In genomic region chr15:74173545-74174215, GRCh38 we compare ENCODE assay signal across 11 cellular contexts. TPM values are rescaled to one million over a fixed set of nuclear protein-coding genes. Genes with fewer than 3 reads are reported as not detected.
DNase-seq lines count a peak whose midpoint lies in the region; ATAC-seq and TF ChIP-seq lines count a peak whose summit lies in the region.
"Had no signal": no experiment of that assay in that cellular context is flagged by ENCODE, and none has a peak within 500 bp of the region (broad histone marks: within the 10 kb centered on the region; RNA-seq: fewer than 3 reads in every experiment).

Gene ISLR (plus strand): TSS chr15:74173710. CDS start chr15:74174859, 1,149 bp downstream.

- no peaks in the 10 kb centered on the region for H3K9me3 Mint-ChIP-seq in activated naive CD8-positive, alpha-beta T cell treated with anti-CD3 and anti-CD28 coated beads, Interleukin-2, amount 10 ng/mL, durations not matched to agents 7 days and 5 days
- no peaks in the 10 kb centered on the region for H3K9me3 Mint-ChIP-seq in activated naive CD8-positive, alpha-beta T cell treated with anti-CD3 and anti-CD28 coated beads, Interleukin-2, amount 50 U/mL, for 24 hours
- no peaks in the 10 kb centered on the region for H3K9me3 Mint-ChIP-seq in neural crest cell

- no peaks in the 10 kb centered on the region for H3K4me1 Mint-ChIP-seq in activated naive CD8-positive, alpha-beta T cell treated with anti-CD3 and anti-CD28 coated beads, Interleukin-2, amount 10 ng/mL, durations not matched to agents 7 days and 5 days
- H3K4me1 Mint-ChIP-seq in activated naive CD8-positive, alpha-beta T cell treated with anti-CD3 and anti-CD28 coated beads, Interleukin-2, amount 50 U/mL, for 24 hours = no peaks in the 10 kb centered on the region
- peaks cover 77% of the 10 kb centered on the region for H3K4me1 Mint-ChIP-seq in neural crest cell

- DNase-seq in activated naive CD8-positive, alpha-beta T cell treated with anti-CD3 and anti-CD28 coated beads, Interleukin-2, amount 10 ng/mL, durations not matched to agents 7 days and 5 days = peak; percentile 25
- no peak for DNase-seq in activated naive CD8-positive, alpha-beta T cell treated with anti-CD3 and anti-CD28 coated beads, Interleukin-2, amount 50 U/mL, for 24 hours
- DNase-seq in fibroblast of villous mesenchyme (ENCODE audit: low read depth) (peak; percentile 84), neural crest cell (ENCODE audit: low read depth, low spot score) (no peak), uterus (peak; percentile 74 to 84)
- DNase-seq: AML-193, KG1, PC-9 had no signal

- no peak for ATAC-seq in activated naive CD8-positive, alpha-beta T cell treated with anti-CD3 and anti-CD28 coated beads, Interleukin-2, amount 10 ng/mL, durations not matched to agents 7 days and 5 days (ENCODE audit: low read depth)
- ATAC-seq in activated naive CD8-positive, alpha-beta T cell treated with anti-CD3 and anti-CD28 coated beads, Interleukin-2, amount 50 U/mL, for 24 hours = no peak
- ATAC-seq in GM21367 (IDR thresholded peaks at IDR 0.05; ENCODE audit: unreplicated experiment) = no peak
- ATAC-seq in GM21526 (IDR thresholded peaks at IDR 0.05; ENCODE audit: low FRiP score, unreplicated experiment) = no peak
- ATAC-seq in activated CD4-positive, CD25-positive, alpha-beta regulatory T cell treated with anti-CD3 and anti-CD28 coated beads, Interleukin-2, amount 50 U/mL, for 24 hours = no peak

- TF ChIP-seq CTCF in fibroblast of villous mesenchyme (IDR thresholded peaks at IDR 0.05; ENCODE audit: insufficient read depth, low read depth, low read length) = no peak
- TF ChIP-seq CTCF in neural crest cell (conservative IDR thresholded peaks at IDR 0.05) = no peak
- no peak for TF ChIP-seq CTCF in uterus (IDR thresholded peaks at IDR 0.05)

- H3K27ac ChIP-seq in uterus = peak within 1 kb of the TSS; percentile 94 to 97
- H3K27ac ChIP-seq: PC-9 had no signal

- H3K27ac Mint-ChIP-seq in activated naive CD8-positive, alpha-beta T cell treated with anti-CD3 and anti-CD28 coated beads, Interleukin-2, amount 10 ng/mL, durations not matched to agents 7 days and 5 days = no peak within 1 kb of the TSS
- H3K27ac Mint-ChIP-seq in activated naive CD8-positive, alpha-beta T cell treated with anti-CD3 and anti-CD28 coated beads, Interleukin-2, amount 50 U/mL, for 24 hours = no peak within 1 kb of the TSS
- peak within 1 kb of the TSS; percentile 84 for H3K27ac Mint-ChIP-seq in neural crest cell (ENCODE audit: unreplicated experiment)

- POLR2A ChIA-PET in activated naive CD8-positive, alpha-beta T cell treated with anti-CD3 and anti-CD28 coated beads, Interleukin-2, amount 10 ng/mL, durations not matched to agents 7 days and 5 days (lab: Charles Lee) = no interaction called here

- H3K4me3 Mint-ChIP-seq in activated naive CD8-positive, alpha-beta T cell treated with anti-CD3 and anti-CD28 coated beads, Interleukin-2, amount 10 ng/mL, durations not matched to agents 7 days and 5 days = no peak within 1 kb of the TSS
- H3K4me3 Mint-ChIP-seq in activated naive CD8-positive, alpha-beta T cell treated with anti-CD3 and anti-CD28 coated beads, Interleukin-2, amount 50 U/mL, for 24 hours = no peak within 1 kb of the TSS
- peak within 1 kb of the TSS; percentile 79 for H3K4me3 Mint-ChIP-seq in neural crest cell

- peak in 1 of 2 donors; percentile 55 for TF ChIP-seq POLR2A in uterus (IDR thresholded peaks at IDR 0.05)

- no peaks in the 10 kb centered on the region for H3K36me3 Mint-ChIP-seq in activated naive CD8-positive, alpha-beta T cell treated with anti-CD3 and anti-CD28 coated beads, Interleukin-2, amount 10 ng/mL, durations not matched to agents 7 days and 5 days
- no peaks in the 10 kb centered on the region for H3K36me3 Mint-ChIP-seq in activated naive CD8-positive, alpha-beta T cell treated with anti-CD3 and anti-CD28 coated beads, Interleukin-2, amount 50 U/mL, for 24 hours (ENCODE audit: low read depth)
- H3K36me3 Mint-ChIP-seq in neural crest cell (ENCODE audit: low read depth) = peaks cover 4% of the 10 kb centered on the region

- peaks cover 27 to 41% of the 10 kb centered on the region in 2 donors for H3K4me1 ChIP-seq in uterus

- peak within 1 kb of the TSS; percentile 52 for H3K4me3 ChIP-seq in fibroblast of villous mesenchyme (ENCODE audit: low read depth, low read length)
- peak within 1 kb of the TSS; percentile 42 to 48 for H3K4me3 ChIP-seq in uterus
- H3K4me3 ChIP-seq: PC-9 had no signal

- intact Hi-C loops in uterus (cut with DNase I; ENCODE audit: low total_unique reads) = no loop called here

- no peaks in the 10 kb centered on the region for H3K27me3 ChIP-seq in uterus

- no peaks in the 10 kb centered on the region for H3K9me3 ChIP-seq in uterus

- H3K27me3 Mint-ChIP-seq in activated naive CD8-positive, alpha-beta T cell treated with anti-CD3 and anti-CD28 coated beads, Interleukin-2, amount 10 ng/mL, durations not matched to agents 7 days and 5 days = no peaks in the 10 kb centered on the region
- H3K27me3 Mint-ChIP-seq in activated naive CD8-positive, alpha-beta T cell treated with anti-CD3 and anti-CD28 coated beads, Interleukin-2, amount 50 U/mL, for 24 hours = peaks cover 2% of the 10 kb centered on the region
- H3K27me3 Mint-ChIP-seq in neural crest cell (ENCODE audit: low read depth) = peaks cover 32% of the 10 kb centered on the region

- H3K36me3 ChIP-seq in uterus = no peaks in the 10 kb centered on the region

RNA-seq across cellular contexts. Expression of gene ISLR, which starts in this region (rescaled TPM):
- total RNA-seq in activated naive CD8-positive, alpha-beta T cell treated with anti-CD3 and anti-CD28 coated beads, Interleukin-2, amount 10 ng/mL, durations not matched to agents 7 days and 5 days = not detected
- total RNA-seq in fibroblast of villous mesenchyme (73.8 and 83.4 TPM in 2 replicates), neural crest cell (1.5 and 2.6 TPM in 2 replicates), uterus (100 to 1,000 TPM; 170 to 215 (median 201) TPM)
- total RNA-seq: PC-9 had no signal

Comparison
In these comparisons a context has a peak if more than half of its experiments do, and no peak if none do; other contexts are left out.
1. RNA of gene ISLR (total RNA-seq): 170 to 215 TPM in uterus and 73.8 to 83.4 TPM in fibroblast of villous mesenchyme; 1.5 to 2.6 TPM in neural crest cell and not detected in activated naive CD8-positive, alpha-beta T cell treated with anti-CD3 and anti-CD28 coated beads, Interleukin-2, amount 10 ng/mL, durations not matched to agents 7 days and 5 days; every median in the first group is over 10 times any median in the second.
2. Peak in DNase-seq in activated naive CD8-positive, alpha-beta T cell treated with anti-CD3 and anti-CD28 coated beads, Interleukin-2, amount 10 ng/mL, durations not matched to agents 7 days and 5 days; RNA of the gene not detected or under 1 TPM.
3. DNase-seq: peak in fibroblast of villous mesenchyme (single experiment) and uterus (2 of 2); none in activated naive CD8-positive, alpha-beta T cell treated with anti-CD3 and anti-CD28 coated beads, Interleukin-2, amount 50 U/mL, for 24 hours (single experiment) and neural crest cell (single experiment).